Comparison of ENCODE assay signal across 8 cellular contexts in genomic region chr17:78324391-78325075, GRCh38. TPM values are rescaled to one million over a fixed set of nuclear protein-coding genes. Genes with fewer than 3 reads are reported as not detected.
DNase-seq lines count a peak whose midpoint lies in the region; ATAC-seq and TF ChIP-seq lines count a peak whose summit lies in the region.

No MANE protein-coding gene starts in this region.

- intact Hi-C loops in OCI-LY7 (cut with micrococcal nuclease; ENCODE audit: unreplicated experiment), result no loop called here

- no peak overlapping the region for H3K4me3 ChIP-seq in esophagus (ENCODE audit: low read depth in 1 of 2, low read length in 2 of 2)
- H3K4me3 ChIP-seq in mucosa of stomach (ENCODE audit: low read length), result no peak overlapping the region
- no peak overlapping the region for H3K4me3 ChIP-seq in urinary bladder (ENCODE audit: low read depth, low read length)
- no peak overlapping the region for H3K4me3 ChIP-seq in OCI-LY7 (ENCODE audit: low read depth, low read length, poor library complexity, severe bottlenecking)

- H3K4me1 ChIP-seq in esophagus (ENCODE audit: control insufficient read depth in 2 of 2, insufficient read depth in 2 of 2, low read length in 1 of 2) (peaks cover 7 to 9% of the 10 kb centered on the region in 2 donors), mucosa of stomach (ENCODE audit: control insufficient read depth, insufficient read depth, low read length) (peaks cover 30% of the 10 kb centered on the region), urinary bladder (ENCODE audit: insufficient read depth) (no peaks in the 10 kb centered on the region), OCI-LY7 (ENCODE audit: insufficient read depth, low read length, poor library complexity, severe bottlenecking) (no peaks in the 10 kb centered on the region)

- H3K9me3 ChIP-seq in esophagus (ENCODE audit: control insufficient read depth in 2 of 2, insufficient read depth in 1 of 2, low read depth in 1 of 2, low read length in 1 of 2) (no peaks in the 10 kb centered on the region), mucosa of stomach (ENCODE audit: control insufficient read depth, low read length) (no peaks in the 10 kb centered on the region), OCI-LY7 (ENCODE audit: low read length) (no peaks in the 10 kb centered on the region)

- H3K27me3 ChIP-seq in esophagus (ENCODE audit: control insufficient read depth in 1 of 2, insufficient read depth in 2 of 2, low read length in 2 of 2), result no peaks in the 10 kb centered on the region
- no peaks in the 10 kb centered on the region for H3K27me3 ChIP-seq in mucosa of stomach (ENCODE audit: control insufficient read depth, insufficient read depth, low read length)

- POLR2A ChIA-PET in OCI-LY7 (lab: Charles Lee), result interaction anchor here (1.0 kb wide), 1 partner anchor 20 kb away, joined by 3 read pairs; no protein-coding TSS in a partner anchor

- no peaks in the 10 kb centered on the region for H4K20me1 ChIP-seq in OCI-LY7 (ENCODE audit: insufficient read depth, low read length)

- BruUV-seq in OCI-LY7 (replicated peaks; lab: Mats Ljungman, UMichigan), result no TSS peak

- WGBS in esophagus, 2 donors, result 15 to 24% methylated on average over 15 to 18 of the region's 18 CpGs
- WGBS in urinary bladder, result 10% methylated on average over 18 of the region's 18 CpGs

- no peak overlapping the region for H2AFZ ChIP-seq in OCI-LY7 (ENCODE audit: low read length)

- no peak overlapping the region for H3K4me2 ChIP-seq in OCI-LY7 (ENCODE audit: low read length)

- ATAC-seq in HG03342 (IDR thresholded peaks at IDR 0.05; ENCODE audit: unreplicated experiment), result no peak

- H3K9ac ChIP-seq in mucosa of stomach (ENCODE audit: low read length), result peak overlapping the region; percentile 10

- DNase-seq in AG20443 (ENCODE audit: low spot score) (peak; percentile 78), HCEC 1CT (peak; percentile 70), T1000 (lab: John Stamatoyannopoulos, UW) (peak; percentile 65), OCI-LY7 (ENCODE audit: low spot score) (no peak)

- no peaks in the 10 kb centered on the region for H3K79me2 ChIP-seq in OCI-LY7 (ENCODE audit: insufficient read depth, low read depth, low read length)

- peak overlapping the region; percentile 79 to 82 for H3K27ac ChIP-seq in esophagus (ENCODE audit: low read depth in 2 of 2, low read length in 1 of 2)
- peak overlapping the region; percentile 76 for H3K27ac ChIP-seq in urinary bladder (ENCODE audit: low read depth)
- H3K27ac ChIP-seq in OCI-LY7 (ENCODE audit: low read depth, low read length, poor library complexity, severe bottlenecking), result no peak overlapping the region

- H3K36me3 ChIP-seq in esophagus (ENCODE audit: control insufficient read depth in 2 of 2, insufficient read depth in 2 of 2, low read length in 1 of 2) (no peaks in the 10 kb centered on the region), mucosa of stomach (ENCODE audit: control insufficient read depth, insufficient read depth, low read length) (no peaks in the 10 kb centered on the region), urinary bladder (ENCODE audit: insufficient read depth) (no peaks in the 10 kb centered on the region), OCI-LY7 (ENCODE audit: insufficient read depth, low read length) (no peaks in the 10 kb centered on the region)

- H3K9me2 ChIP-seq in OCI-LY7 (ENCODE audit: insufficient read depth, low read length), result no peaks in the 10 kb centered on the region

- CTCF ChIA-PET in OCI-LY7 (lab: Charles Lee; ENCODE audit: unreplicated experiment), result interaction anchor here (0.7 kb wide), 1 partner anchor 500 kb away, joined by 3 read pairs; no protein-coding TSS in a partner anchor

- no peak for TF ChIP-seq CTCF in OCI-LY7 (conservative IDR thresholded peaks at IDR 0.05; ENCODE audit: low read length)

RNA-seq across cellular contexts. Expression of gene SOCS3, which starts 35.3 kb away (rescaled TPM):
- 10 to 100 TPM in 1 of 2 donors, 1 to 10 TPM in 1; 6.6 to 20.1 TPM for polyA plus RNA-seq in esophagus
- 16.5 TPM for total RNA-seq in urinary bladder
- 152 TPM for polyA plus RNA-seq in urinary bladder
- not detected in 2 replicates for total RNA-seq in OCI-LY7 (2014; rRNA removed; shearing (Covaris generic))
- not detected in 2 replicates for total RNA-seq in OCI-LY7 (2022)

RNA-seq across cellular contexts. Expression of gene PGS1, which starts 53.9 kb away (rescaled TPM):
- polyA plus RNA-seq in esophagus (10 to 100 TPM; 13.9 to 14.2 TPM), urinary bladder (44.0 TPM)
- total RNA-seq in urinary bladder (33.7 TPM), OCI-LY7 (2022) (61.3 and 68.2 TPM in 2 replicates)
- 59.6 and 67.3 TPM in 2 replicates for total RNA-seq in OCI-LY7 (2014; rRNA removed; shearing (Covaris generic))

Comparison
In these comparisons a context has a peak if more than half of its experiments do, and no peak if none do; other contexts are left out.
1. RNA of gene SOCS3, which starts 35.3 kb away (total RNA-seq): 16.5 TPM in urinary bladder (single experiment); not detected in OCI-LY7; every median in the first group is over 10 times any median in the second.